ENCODE assay signal across 33 cellular contexts in the genomic region with DNA sequence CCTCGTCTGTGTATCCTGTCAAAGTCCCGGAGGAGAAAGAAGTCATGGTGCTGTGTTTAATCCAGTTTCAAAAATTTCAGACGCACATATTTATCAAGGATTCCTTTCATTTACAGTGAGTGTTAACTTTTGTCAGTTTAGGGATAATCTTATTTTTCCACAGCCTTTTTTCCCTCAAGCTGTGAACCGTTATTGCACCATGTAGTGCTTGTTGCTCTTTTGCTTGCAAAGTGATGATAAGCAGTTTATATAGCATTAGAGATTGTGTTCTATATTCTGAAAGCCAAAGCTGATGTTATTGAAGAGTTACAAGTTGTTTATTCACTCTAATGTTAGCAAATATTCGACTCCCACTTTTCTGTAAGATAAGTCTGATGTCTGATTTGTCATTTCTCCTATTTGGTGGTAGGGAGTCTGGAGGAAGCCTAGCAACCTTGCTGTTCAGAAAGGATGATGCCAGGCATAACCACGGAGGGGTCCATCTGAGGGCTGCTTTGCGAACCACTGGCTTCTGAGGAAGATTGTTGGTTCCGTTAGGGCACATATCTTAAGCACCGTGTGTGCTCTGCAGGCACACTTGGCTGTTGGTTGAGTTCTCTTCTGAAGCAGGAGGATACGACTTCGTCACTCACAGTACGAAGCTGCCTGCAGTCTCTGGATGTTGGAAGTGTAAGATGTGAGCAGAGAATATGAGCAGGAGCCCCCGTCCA. TPM values are rescaled to one million over a fixed set of nuclear protein-coding genes. Genes with fewer than 3 reads are reported as not detected.
DNase-seq lines count a peak whose midpoint lies in the region; ATAC-seq, FAIRE-seq and TF ChIP-seq lines count a peak whose summit lies in the region.
"Had no signal": no experiment of that assay in that cellular context is flagged by ENCODE, and none has a peak within 500 bp of the region (broad histone marks: within the 10 kb centered on the region; RNA-seq: fewer than 3 reads in every experiment).

No MANE protein-coding gene starts in this region.

- no peak overlapping the region for H2AK5ac ChIP-seq in mesenchymal stem cell (ENCODE audit: low read length, severe bottlenecking)

- WGBS in mesenchymal stem cell = 91% methylated on average over 12 of the region's 13 CpGs

- H3K14ac ChIP-seq in mesenchymal stem cell (ENCODE audit: low read length in 2 of 2) = no peak overlapping the region

- no peak overlapping the region for H4K8ac ChIP-seq in mesenchymal stem cell (ENCODE audit: low read length)

- H2BK12ac ChIP-seq in mesenchymal stem cell (ENCODE audit: low read length in 2 of 2) = peak overlapping the region in 1 of 2 experiments; percentile 29

- no peak overlapping the region for H3K23ac ChIP-seq in mesenchymal stem cell (ENCODE audit: low read length in 2 of 2)

- no peak overlapping the region for H2AFZ ChIP-seq in mesenchymal stem cell (ENCODE audit: low read depth, low read length)

- DNase-seq in Ammon's horn (ENCODE audit: low spot score) = peak; percentile 37
- DNase-seq in HTR-8/SVneo (ENCODE audit: insufficient read length, low spot score) = no peak
- peak; percentile 57 for DNase-seq in globus pallidus (ENCODE audit: low spot score)
- DNase-seq in mesenchymal stem cell = no peak
- DNase-seq in NCI-H2227 treated with DMSO at 0.1 percent for 48 hours (lab: John Stamatoyannopoulos, UW) = no peak
- DNase-seq in H54 (ENCODE audit: insufficient read length, low spot score) = no peak
- no peak for DNase-seq in type B pancreatic cell (ENCODE audit: extremely low spot score, unreplicated experiment)
- DNase-seq: activated CD4-positive, alpha-beta memory T cell treated with anti-CD3 and anti-CD28 coated beads, Interleukin-2, amount 10 ng/mL, durations not matched to agents 7 days and 5 days; activated CD8-positive, alpha-beta memory T cell treated with anti-CD3 and anti-CD28 coated beads, Interleukin-2, amount 50 U/mL, for 48 hours; activated naive CD4-positive, alpha-beta T cell treated with anti-CD3 and anti-CD28 coated beads, Interleukin-2, amount 10 ng/mL, durations not matched to agents 7 days and 5 days; brain microvascular endothelial cell; CD8-positive, alpha-beta memory T cell; DMS153; effector CD8-positive, alpha-beta T cell; GOT3; kidney; MM.1S; NCI-H1417; NCI-H2029; NCI-H526 treated with DMSO at 0.1 percent for 48 hours; SIG-M5; stimulated activated naive CD8-positive, alpha-beta T cell treated with anti-CD3 and anti-CD28 coated beads, Interleukin-15, Interleukin-2, amounts not matched to agents 100 U/mL and 50 U/mL, for 24 hours; tibial artery had no signal

- H3K4me1 ChIP-seq in mesenchymal stem cell (ENCODE audit: control insufficient read depth, insufficient read depth, low read depth, low read length) = no peaks in the 10 kb centered on the region

- no peak overlapping the region for H3K18ac ChIP-seq in mesenchymal stem cell (ENCODE audit: low read depth in 1 of 2, low read length in 2 of 2)

- H3K4me1 Mint-ChIP-seq in type B pancreatic cell (ENCODE audit: unreplicated experiment) = peaks cover 62% of the 10 kb centered on the region

- no peak for TF ChIP-seq CTCF in type B pancreatic cell (conservative IDR thresholded peaks at IDR 0.05)

- FAIRE-seq in HTR-8/SVneo (lab: Jason Lieb, UNC) = peak; percentile 9
- FAIRE-seq in H54 (lab: Jason Lieb, UNC) = no peak
- FAIRE-seq: GM18507, GM19239, kidney had no signal

- no peaks in the 10 kb centered on the region for H3K27me3 Mint-ChIP-seq in type B pancreatic cell
- H3K27me3 Mint-ChIP-seq: activated CD4-positive, alpha-beta memory T cell treated with anti-CD3 and anti-CD28 coated beads, Interleukin-2, amount 10 ng/mL, durations not matched to agents 7 days and 5 days; activated naive CD4-positive, alpha-beta T cell treated with anti-CD3 and anti-CD28 coated beads, Interleukin-2, amount 10 ng/mL, durations not matched to agents 7 days and 5 days; B cell; CD8-positive, alpha-beta memory T cell; natural killer cell treated with Interleukin-12 subunit alpha and Interleukin-12 subunit beta and Interleukin-15 and Interleukin-18, amount 100 ng/mL, for 72 hours had no signal

- TF ChIP-seq POLR2A in H54 (IDR thresholded peaks at IDR 0.05; ENCODE audit: low read depth, low read length) = no peak

- H3K79me1 ChIP-seq in mesenchymal stem cell (replicated peaks; ENCODE audit: low read length, poor library complexity, severe bottlenecking) = peaks cover 21% of the 10 kb centered on the region

- no peaks in the 10 kb centered on the region for H3K27me3 ChIP-seq in mesenchymal stem cell (ENCODE audit: control insufficient read depth in 1 of 2, insufficient read depth in 1 of 2, low read length in 2 of 2)
- H3K27me3 ChIP-seq: brain microvascular endothelial cell, tibial artery had no signal

- H3K4me3 Mint-ChIP-seq in type B pancreatic cell = no peak overlapping the region
- H3K4me3 Mint-ChIP-seq: activated CD4-positive, alpha-beta memory T cell treated with anti-CD3 and anti-CD28 coated beads, Interleukin-2, amount 10 ng/mL, durations not matched to agents 7 days and 5 days; activated naive CD4-positive, alpha-beta T cell treated with anti-CD3 and anti-CD28 coated beads, Interleukin-2, amount 10 ng/mL, durations not matched to agents 7 days and 5 days; activated T-helper 1 cell treated with anti-CD3 and anti-CD28 coated beads, Interleukin-12 subunit alpha, Interleukin-12 subunit beta, Interleukin-2, Interleukin-4 antibody, amounts not matched to agents 30 ng/mL and 10 ng/mL and 1 ng/mL, durations not matched to agents 14 hours and 24 hours and 36 hours; B cell; natural killer cell treated with Interleukin-12 subunit alpha and Interleukin-12 subunit beta and Interleukin-15 and Interleukin-18, amount 100 ng/mL, for 72 hours; T-helper 2 cell treated with Interferon-gamma antibody and Interleukin-4, amounts not matched to agents 5 μg/mL and 100 μg/mL, for 36 hours had no signal

- H2BK120ac ChIP-seq in mesenchymal stem cell (ENCODE audit: low read depth, low read length) = no peak overlapping the region

- no peak overlapping the region for H3K27ac Mint-ChIP-seq in type B pancreatic cell
- H3K27ac Mint-ChIP-seq: activated CD4-positive, alpha-beta memory T cell treated with anti-CD3 and anti-CD28 coated beads, Interleukin-2, amount 10 ng/mL, durations not matched to agents 7 days and 5 days; activated naive CD4-positive, alpha-beta T cell treated with anti-CD3 and anti-CD28 coated beads, Interleukin-2, amount 10 ng/mL, durations not matched to agents 7 days and 5 days; activated T-helper 1 cell treated with anti-CD3 and anti-CD28 coated beads, Interleukin-12 subunit alpha, Interleukin-12 subunit beta, Interleukin-2, Interleukin-4 antibody, amounts not matched to agents 30 ng/mL and 10 ng/mL and 1 ng/mL, durations not matched to agents 14 hours and 24 hours and 36 hours; B cell; T-helper 2 cell treated with Interferon-gamma antibody and Interleukin-4, amounts not matched to agents 5 μg/mL and 100 μg/mL, for 36 hours had no signal

- ATAC-seq in HG03280 (IDR thresholded peaks at IDR 0.05; ENCODE audit: unreplicated experiment) = no peak
- ATAC-seq: natural killer cell treated with Interleukin-12 subunit alpha and Interleukin-12 subunit beta and Interleukin-15 and Interleukin-18, amount 100 ng/mL, for 72 hours; stimulated activated naive CD8-positive, alpha-beta T cell treated with anti-CD3 and anti-CD28 coated beads, Interleukin-15, Interleukin-2, amounts not matched to agents 100 U/mL and 50 U/mL, for 24 hours had no signal

- no peak overlapping the region for H3K27ac ChIP-seq in mesenchymal stem cell (ENCODE audit: low read length, poor library complexity, severe bottlenecking)
- H3K27ac ChIP-seq: brain microvascular endothelial cell, epithelial cell of prostate, KMS-11, skin epidermis, tibial artery had no signal

- no peak overlapping the region for H4K91ac ChIP-seq in mesenchymal stem cell (ENCODE audit: low read length)

- peaks cover 6% of the 10 kb centered on the region for H3K36me3 Mint-ChIP-seq in type B pancreatic cell
- H3K36me3 Mint-ChIP-seq: natural killer cell treated with Interleukin-12 subunit alpha and Interleukin-12 subunit beta and Interleukin-15 and Interleukin-18, amount 100 ng/mL, for 72 hours had no signal

- no peak overlapping the region for H3K4ac ChIP-seq in mesenchymal stem cell (ENCODE audit: low read depth in 1 of 2, low read length in 2 of 2)

- no peaks in the 10 kb centered on the region for H3K9me3 ChIP-seq in mesenchymal stem cell (ENCODE audit: control insufficient read depth, low read length)
- H3K9me3 ChIP-seq: tibial artery had no signal

- peaks cover 0 to 3% of the 10 kb centered on the region in 2 experiments for H3K36me3 ChIP-seq in mesenchymal stem cell (ENCODE audit: control insufficient read depth in 1 of 2, insufficient read depth in 2 of 2, low read depth in 1 of 2, low read length in 2 of 2)
- H3K36me3 ChIP-seq: brain microvascular endothelial cell, tibial artery had no signal

- no peak overlapping the region for H3K4me2 ChIP-seq in mesenchymal stem cell (ENCODE audit: low read length, poor library complexity, severe bottlenecking)
- H3K4me2 ChIP-seq: KMS-11 had no signal

- H3K9ac ChIP-seq in mesenchymal stem cell (ENCODE audit: low read length) = peak overlapping the region; percentile 55
- H3K9ac ChIP-seq: KMS-11 had no signal

- H3K4me3 ChIP-seq in mesenchymal stem cell (ENCODE audit: insufficient read depth in 1 of 2, low read depth in 1 of 2, low read length in 2 of 2) = no peak overlapping the region
- H3K4me3 ChIP-seq: skin epidermis, tibial artery had no signal

- no peak overlapping the region for H2BK15ac ChIP-seq in mesenchymal stem cell (ENCODE audit: low read depth, poor library complexity, severe bottlenecking)

- H3K9me3 Mint-ChIP-seq in type B pancreatic cell = peaks cover 4% of the 10 kb centered on the region
- H3K9me3 Mint-ChIP-seq: activated CD4-positive, alpha-beta memory T cell treated with anti-CD3 and anti-CD28 coated beads, Interleukin-2, amount 10 ng/mL, durations not matched to agents 7 days and 5 days; activated naive CD4-positive, alpha-beta T cell treated with anti-CD3 and anti-CD28 coated beads, Interleukin-2, amount 10 ng/mL, durations not matched to agents 7 days and 5 days; activated T-helper 1 cell treated with anti-CD3 and anti-CD28 coated beads, Interleukin-12 subunit alpha, Interleukin-12 subunit beta, Interleukin-2, Interleukin-4 antibody, amounts not matched to agents 30 ng/mL and 10 ng/mL and 1 ng/mL, durations not matched to agents 14 hours and 24 hours and 36 hours; CD8-positive, alpha-beta memory T cell; natural killer cell treated with Interleukin-12 subunit alpha and Interleukin-12 subunit beta and Interleukin-15 and Interleukin-18, amount 100 ng/mL, for 72 hours; T-helper 2 cell treated with Interferon-gamma antibody and Interleukin-4, amounts not matched to agents 5 μg/mL and 100 μg/mL, for 36 hours had no signal

- no peak overlapping the region for H2BK5ac ChIP-seq in mesenchymal stem cell (ENCODE audit: low read depth, low read length, poor library complexity, severe bottlenecking)

RNA-seq across cellular contexts. Expression of a gene that starts 11.7 kb away (rescaled TPM):
- polyA plus RNA-seq in mesenchymal stem cell (2013, experiment 1 of 2) = 45.3 TPM
- 48.1 TPM for polyA plus RNA-seq in mesenchymal stem cell (2013, experiment 2 of 2)
- 74.6 and 81.6 TPM in 2 replicates for total RNA-seq in type B pancreatic cell (ENCODE audit: low replicate concordance)

Comparison
In these comparisons a context has a peak if more than half of its experiments do, and no peak if none do; other contexts are left out.
1. DNase-seq: peak in Ammon's horn (single experiment) and globus pallidus (single experiment); none in HTR-8/SVneo (single experiment), mesenchymal stem cell (single experiment), NCI-H2227 treated with DMSO at 0.1 percent for 48 hours (single experiment), H54 (single experiment) and type B pancreatic cell (single experiment).